In the genomic region with DNA sequence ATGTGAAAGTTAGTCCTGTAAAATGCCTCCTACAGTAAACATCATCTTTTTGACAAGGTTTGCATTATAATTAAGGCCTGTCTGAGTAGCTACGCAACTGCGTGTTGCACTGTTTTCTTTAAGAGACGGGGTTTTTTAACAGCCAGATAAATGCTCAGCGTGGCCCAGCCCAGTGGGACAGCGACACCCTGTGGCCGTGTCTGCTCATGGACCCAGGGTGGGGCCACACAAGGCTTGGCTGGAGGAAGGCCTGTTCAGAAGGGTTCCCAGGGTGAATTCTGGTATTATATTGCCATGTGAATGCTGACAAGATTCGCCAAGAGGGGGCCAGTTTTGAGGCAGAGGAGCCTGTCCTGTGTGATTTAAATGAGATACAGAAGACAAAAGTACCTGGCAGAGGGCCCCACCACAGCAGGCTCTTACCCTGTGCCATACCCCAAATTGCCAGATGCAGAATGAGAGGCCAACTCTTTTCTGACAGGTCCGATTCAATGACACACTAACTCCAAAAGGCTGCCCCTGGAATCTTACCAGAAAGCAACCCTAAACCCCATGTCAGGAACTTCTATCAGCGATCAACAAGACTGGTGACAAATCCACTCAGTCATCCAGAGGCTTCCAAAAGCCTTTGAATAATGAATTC, we compare ENCODE assay signal across 8 cellular contexts.
DNase-seq lines count a peak whose midpoint lies in the region; ATAC-seq and TF ChIP-seq lines count a peak whose summit lies in the region.

No MANE protein-coding gene starts in this region.

- no peak overlapping the region for H3K4me3 ChIP-seq in gastrocnemius medialis

- peak overlapping the region in 1 of 4 donors; percentile 32 for H3K27ac ChIP-seq in gastrocnemius medialis

- no peak for TF ChIP-seq POLR2A in gastrocnemius medialis (IDR thresholded peaks at IDR 0.05)

- DNase-seq in ELF-1 (ENCODE audit: low read depth, low spot score) (peak; percentile 81), M059J (ENCODE audit: low read depth) (peak; percentile 33), activated T-cell treated with anti-CD3 and anti-CD28 coated beads for 24 hours (ENCODE audit: low read depth) (peak; percentile 31), germinal center (ENCODE audit: low spot score) (peak; percentile 37), gastrocnemius medialis (peak in 1 of 2 donors; percentile 30), amniotic stem cell (lab: John Stamatoyannopoulos, UW) (no peak)

- peak; percentile 44 to 64 (median 58) for TF ChIP-seq CTCF in gastrocnemius medialis (IDR thresholded peaks at IDR 0.05 in 4 of 5, conservative IDR thresholded peaks at IDR 0.05 in 1 of 5)

- intact Hi-C loops in gastrocnemius medialis (cut with DNase I; ENCODE audit: low total_unique reads), result loop anchor here (2.0 to 10.0 kb wide), 2 partner anchors 137 to 323 kb away; partner anchors contain the start of gene IRX5

- no peaks in the 10 kb centered on the region for H3K36me3 ChIP-seq in gastrocnemius medialis

- H3K27me3 ChIP-seq in gastrocnemius medialis, result no peaks in the 10 kb centered on the region

- ATAC-seq in GM21423 (IDR thresholded peaks at IDR 0.05; ENCODE audit: unreplicated experiment) (peak; percentile 80), gastrocnemius medialis (peak; percentile 7 to 30), HG03097 (IDR thresholded peaks at IDR 0.05; ENCODE audit: low FRiP score, unreplicated experiment) (no peak)

- peaks cover 0 to 11% of the 10 kb centered on the region in 2 donors for H3K4me1 ChIP-seq in gastrocnemius medialis

- no peaks in the 10 kb centered on the region for H3K9me3 ChIP-seq in gastrocnemius medialis

- in situ Hi-C loops in gastrocnemius medialis (cut with MboI; ENCODE audit: low sequenced_read_pairs in 4 of 4), result no loop called here
